In genomic region chr19:32814624-32815023, GRCh38 we compare ENCODE assay signal across 37 cellular contexts. TPM values are rescaled to one million over a fixed set of nuclear protein-coding genes. Genes with fewer than 3 reads are reported as not detected.
DNase-seq lines count a peak whose midpoint lies in the region; FAIRE-seq and TF ChIP-seq lines count a peak whose summit lies in the region.
"Had no signal": no experiment of that assay in that cellular context is flagged by ENCODE, and none has a peak within 500 bp of the region (broad histone marks: within the 10 kb centered on the region; RNA-seq: fewer than 3 reads in every experiment).

No MANE protein-coding gene starts in this region.

- H3K4me3 ChIP-seq in HEK293 (ENCODE audit: low read depth, low read length) (no peak overlapping the region), H1 (ENCODE audit: extremely low read depth in 1 of 4, insufficient read depth in 2 of 4, low read depth in 3 of 4, low read length in 4 of 4) (no peak overlapping the region), neuronal stem cell (ENCODE audit: low read length in 2 of 2) (no peak overlapping the region), transverse colon (no peak overlapping the region)
- H3K4me3 ChIP-seq: A549; BLaER1; BLaER1 treated with 17β-estradiol and CSF1 and Interleukin-3, amounts not matched to agents 10 nM and 100 nM had no signal

- TF ChIP-seq RAD21 in H1 (IDR thresholded peaks at IDR 0.05 in 1 of 2, conservative IDR thresholded peaks at IDR 0.05 in 1 of 2; ENCODE audit: low read depth in 2 of 2, low read length in 2 of 2): no peak

- no peaks in the 10 kb centered on the region for H3K23me2 ChIP-seq in H1 (ENCODE audit: low read depth, low read length)

- H4K8ac ChIP-seq in H1 (ENCODE audit: extremely low read depth, insufficient read depth, low read length): no peak overlapping the region
- H4K8ac ChIP-seq in neuronal stem cell (ENCODE audit: low read depth, low read length): no peak overlapping the region

- H3K4ac ChIP-seq in H1 (replicated peaks; ENCODE audit: insufficient read length, low read depth, low read length) (no peak overlapping the region), neuronal stem cell (ENCODE audit: low read length) (no peak overlapping the region)

- no peak overlapping the region for H4K5ac ChIP-seq in H1 (ENCODE audit: insufficient read length, low read depth, low read length)

- no peak overlapping the region for H3K18ac ChIP-seq in H1 (ENCODE audit: extremely low read depth, low read length)
- peak overlapping the region; percentile 67 for H3K18ac ChIP-seq in neuronal stem cell (ENCODE audit: low read length)

- no peaks in the 10 kb centered on the region for H3K79me2 ChIP-seq in H1 (ENCODE audit: control insufficient read depth in 1 of 2, insufficient read depth in 2 of 2, low read length in 2 of 2)

- H3K4me2 ChIP-seq in H1 (ENCODE audit: insufficient read depth in 1 of 2, low read depth in 2 of 2, low read length in 2 of 2) (no peak overlapping the region), neuronal stem cell (ENCODE audit: insufficient read depth, low read length, poor library complexity, severe bottlenecking) (no peak overlapping the region)
- H3K4me2 ChIP-seq: BLaER1; BLaER1 treated with 17β-estradiol and CSF1 and Interleukin-3, amounts not matched to agents 10 nM and 100 nM had no signal

- no peak for TF ChIP-seq POLR2A in H1 (IDR thresholded peaks at IDR 0.05; ENCODE audit: control extremely low read depth in 1 of 2, low read depth in 2 of 2, low read length in 2 of 2)
- no peak for TF ChIP-seq POLR2A in transverse colon (IDR thresholded peaks at IDR 0.05)

- H3K79me1 ChIP-seq in H1 (ENCODE audit: low read depth, low read length): no peaks in the 10 kb centered on the region
- H3K79me1 ChIP-seq in neuronal stem cell (ENCODE audit: low read depth, low read length): no peaks in the 10 kb centered on the region

- H4K20me1 ChIP-seq in H1 (replicated peaks in 1 of 2; ENCODE audit: control insufficient read depth in 1 of 2, insufficient read depth in 2 of 2, low read length in 2 of 2): no peaks in the 10 kb centered on the region
- H4K20me1 ChIP-seq: BLaER1; BLaER1 treated with 17β-estradiol and CSF1 and Interleukin-3, amounts not matched to agents 10 nM and 100 nM had no signal

- H3K23ac ChIP-seq in H1 (ENCODE audit: insufficient read length): no peak overlapping the region
- peak overlapping the region; percentile 13 for H3K23ac ChIP-seq in neuronal stem cell (ENCODE audit: low read depth, low read length, poor library complexity)

- H3K56ac ChIP-seq in H1 (replicated peaks; ENCODE audit: insufficient read length, low read depth, low read length): no peak overlapping the region

- H2AFZ ChIP-seq in H1 (ENCODE audit: low read length): no peak overlapping the region
- H2AFZ ChIP-seq in neuronal stem cell (ENCODE audit: low read length): peak overlapping the region; percentile 88

- WGBS in H1 (ENCODE audit: extremely low coverage in 1 of 2, insufficient coverage in 1 of 2, insufficient read length in 1 of 2, insufficient replicate concordance in 2 of 2, low coverage in 1 of 2, low lambda C conversion rate in 2 of 2, missing lambda C conversion rate in 1 of 2), 2 experiments: 91% methylated on average over 6 of the region's 6 CpGs; no CpG with 5 or more reads in 1 of the 2 experiments
- WGBS in neuronal stem cell (ENCODE audit: extremely low coverage in 2 of 2, insufficient read length in 2 of 2, insufficient replicate concordance in 1 of 2), 2 donors: 100% methylated on average over 1 of the region's 6 CpGs; no CpG with 5 or more reads in 1 of the 2 donors
- WGBS in transverse colon (ENCODE audit: low coverage in 1 of 2), 2 donors: 70 to 78% methylated on average over 4 to 6 of the region's 6 CpGs

- H2BK20ac ChIP-seq in H1 (ENCODE audit: low read length): no peak overlapping the region

- CTCF ChIA-PET in HEK293 (lab: Yijun Ruan, JAX) (no interaction called here), H1 (lab: Charles Lee; ENCODE audit: partially characterized antibody) (no interaction called here)

- peak overlapping the region; percentile 9 for H4K91ac ChIP-seq in H1 (replicated peaks; ENCODE audit: insufficient read length, low read length)
- H4K91ac ChIP-seq in neuronal stem cell (ENCODE audit: low read depth, low read length, poor library complexity): no peak overlapping the region

- no peak overlapping the region for H2AK5ac ChIP-seq in H1 (ENCODE audit: low read depth, low read length)
- no peak overlapping the region for H2AK5ac ChIP-seq in neuronal stem cell (ENCODE audit: low read depth, low read length)

- TF ChIP-seq EP300 in H1 (IDR thresholded peaks at IDR 0.05; ENCODE audit: borderline replicate concordance in 1 of 2, low read depth in 2 of 2, low read length in 2 of 2): no peak
- no peak for TF ChIP-seq EP300 in transverse colon (IDR thresholded peaks at IDR 0.05; ENCODE audit: low read depth)

- H2BK15ac ChIP-seq in H1 (ENCODE audit: low read length) (no peak overlapping the region; the same call in 1 of the 2 replicates), neuronal stem cell (ENCODE audit: low read length) (no peak overlapping the region)

- no peak overlapping the region for H3K14ac ChIP-seq in H1 (ENCODE audit: insufficient read length)
- H3K14ac ChIP-seq in neuronal stem cell (ENCODE audit: low read length): no peak overlapping the region

- no peaks in the 10 kb centered on the region; the same call in 1 of the 2 replicates for H3K9me3 ChIP-seq in HEK293 (ENCODE audit: control insufficient read depth, insufficient read depth, low read depth, low read length)
- no peaks in the 10 kb centered on the region for H3K9me3 ChIP-seq in H1 (ENCODE audit: insufficient read depth in 2 of 2, low read depth in 1 of 2, low read length in 1 of 2)
- no peaks in the 10 kb centered on the region for H3K9me3 ChIP-seq in neuronal stem cell (replicated peaks in 1 of 2; ENCODE audit: control insufficient read depth in 2 of 2, insufficient read depth in 1 of 2, low read depth in 1 of 2, low read length in 2 of 2)
- no peaks in the 10 kb centered on the region for H3K9me3 ChIP-seq in transverse colon
- H3K9me3 ChIP-seq: A549; BE2C; BLaER1; BLaER1 treated with 17β-estradiol and CSF1 and Interleukin-3, amounts not matched to agents 10 nM and 100 nM; Caco-2 had no signal

- H2BK5ac ChIP-seq in H1 (ENCODE audit: low read depth, low read length) (no peak overlapping the region), neuronal stem cell (ENCODE audit: low read length) (no peak overlapping the region)

- DNase-seq in H1 (ENCODE audit: low read depth in 1 of 2, low spot score in 2 of 2) (no peak), neuronal stem cell (ENCODE audit: low spot score) (no peak), transverse colon (no peak), NCI-H1092 treated with DMSO at 0.1 percent for 48 hours (lab: John Stamatoyannopoulos, UW) (no peak), NCI-H1048 (lab: John Stamatoyannopoulos, UW) (no peak)
- DNase-seq: 8988T; ACHN; AML-193; BE2C; Caco-2; Calu3; CD4-positive, alpha-beta memory T cell; CD4-positive, alpha-beta T cell; CD4-positive, CD25-positive, alpha-beta regulatory T cell; CD8-positive, alpha-beta memory T cell; CD8-positive, alpha-beta T cell; COR-L47; DMS 273 treated with DMSO at 0.1 percent for 48 hours; DMS153; DMS53; DMS79; DMS79 treated with DMSO at 0.1 percent for 48 hours; DND-41; EL had no signal

- no peak overlapping the region for H3K9ac ChIP-seq in H1 (replicated peaks in 1 of 4; ENCODE audit: extremely low read depth in 1 of 4, low read depth in 3 of 4, low read length in 3 of 4)
- no peak overlapping the region for H3K9ac ChIP-seq in neuronal stem cell (ENCODE audit: low read depth, low read length, poor library complexity)
- H3K9ac ChIP-seq: BLaER1; BLaER1 treated with 17β-estradiol and CSF1 and Interleukin-3, amounts not matched to agents 10 nM and 100 nM had no signal

- H2BK12ac ChIP-seq in H1 (ENCODE audit: low read depth, low read length) (no peak overlapping the region), neuronal stem cell (ENCODE audit: low read length) (no peak overlapping the region)

- POLR2A ChIA-PET in HEK293 (lab: Yijun Ruan, JAX) (no interaction called here), H1 (lab: Charles Lee; ENCODE audit: partially characterized antibody) (no interaction called here)

- H3K27me3 ChIP-seq in H1 (replicated peaks in 1 of 4; ENCODE audit: control insufficient read depth in 3 of 4, extremely low read depth in 1 of 4, insufficient read depth in 3 of 4, low read length in 3 of 4): peaks cover 0 to 4% (median 0%) of the 10 kb centered on the region in 4 experiments; a peak in 1 of 7 replicates
- H3K27me3 ChIP-seq in neuronal stem cell (ENCODE audit: control insufficient read depth in 3 of 3, insufficient read depth in 3 of 3, low read depth in 1 of 3, low read length in 3 of 3): peaks cover 0 to 10% (median 0%) of the 10 kb centered on the region in 3 experiments
- no peaks in the 10 kb centered on the region for H3K27me3 ChIP-seq in transverse colon
- H3K27me3 ChIP-seq: BE2C, BLaER1 had no signal

- in situ Hi-C loops in transverse colon (cut with MboI; ENCODE audit: low pct_ligation_motif_present in 1 of 4, low pct_unique_long_range_greater_than_20kb in 1 of 4, low sequenced_read_pairs in 3 of 4): no loop called here

- H3K27ac ChIP-seq in HEK293 (ENCODE audit: extremely low read depth, low read depth, low read length) (no peak overlapping the region), H1 (ENCODE audit: low read depth, low read length) (no peak overlapping the region; the same call in 1 of the 2 replicates), neuronal stem cell (replicated peaks; ENCODE audit: low read length) (no peak overlapping the region), transverse colon (no peak overlapping the region)
- H3K27ac ChIP-seq: 22Rv1; A549; BLaER1; BLaER1 treated with 17β-estradiol and CSF1 and Interleukin-3, amounts not matched to agents 10 nM and 100 nM; C4-2B had no signal

- intact Hi-C loops in transverse colon (cut with DNase I; ENCODE audit: low total_unique reads): no loop called here

- no peak for TF ChIP-seq CTCF in HEK293 (tag by site-specific recombination; IDR thresholded peaks at IDR 0.05)
- TF ChIP-seq CTCF in H1 (IDR thresholded peaks at IDR 0.05; ENCODE audit: control extremely low read depth in 1 of 3, insufficient read depth in 1 of 3, low read depth in 1 of 3, low read length in 3 of 3): no peak
- no peak for TF ChIP-seq CTCF in transverse colon (IDR thresholded peaks at IDR 0.05)

- peak overlapping the region; percentile 57 for H2BK120ac ChIP-seq in H1 (replicated peaks; ENCODE audit: low read depth, low read length)
- H2BK120ac ChIP-seq in neuronal stem cell (ENCODE audit: low read depth, low read length): no peak overlapping the region

- peaks cover 1% of the 10 kb centered on the region for H3K4me1 ChIP-seq in HEK293 (ENCODE audit: control insufficient read depth, insufficient read depth, low read length)
- peaks cover 0 to 16% (median 7%) of the 10 kb centered on the region in 4 experiments; a peak in 5 of 7 replicates for H3K4me1 ChIP-seq in H1 (replicated peaks in 1 of 4; ENCODE audit: control insufficient read depth in 3 of 4, insufficient read depth in 4 of 4, low read length in 3 of 4)
- peaks cover 5% of the 10 kb centered on the region in 2 donors for H3K4me1 ChIP-seq in neuronal stem cell (ENCODE audit: control insufficient read depth in 2 of 2, insufficient read depth in 1 of 2, low read depth in 1 of 2, low read length in 2 of 2)
- peaks cover 0 to 21% (median 0%) of the 10 kb centered on the region in 4 donors for H3K4me1 ChIP-seq in transverse colon
- H3K4me1 ChIP-seq: A549, BE2C had no signal

- FAIRE-seq in H1 (lab: Jason Lieb, UNC): no peak
- FAIRE-seq: A204.1, D721Med had no signal

- H3K36me3 ChIP-seq in HEK293 (ENCODE audit: control insufficient read depth in 2 of 2, insufficient read depth in 1 of 2, low read length in 2 of 2) (no peaks in the 10 kb centered on the region), H1 (ENCODE audit: control insufficient read depth in 2 of 4, insufficient read depth in 4 of 4, low read length in 3 of 4) (no peaks in the 10 kb centered on the region), neuronal stem cell (replicated peaks in 1 of 2; ENCODE audit: control insufficient read depth in 2 of 2, insufficient read depth in 2 of 2, low read length in 2 of 2) (no peaks in the 10 kb centered on the region), transverse colon (no peaks in the 10 kb centered on the region)
- H3K36me3 ChIP-seq: BE2C; BLaER1; BLaER1 treated with 17β-estradiol and CSF1 and Interleukin-3, amounts not matched to agents 10 nM and 100 nM had no signal

RNA-seq across cellular contexts. Expression of gene SLC7A9, which starts 54.9 kb away (rescaled TPM):
- total RNA-seq in H1 (2021; fragmentation: NEBNext Ultra II Directional; extraction: Animal tissue kit (Norgen Biotek cat#: 25700)): not detected in 2 replicates
- 0.08 and 0.15 TPM in 2 replicates for polyA plus RNA-seq in H1 (2011; rRNA removed)
- polyA plus RNA-seq in H1 (2011; cell fraction: cytosol; rRNA removed): 0.06 TPM
- polyA plus RNA-seq in H1 (2011; cell fraction: nucleus; rRNA removed): 0.47 TPM
- 0.09 TPM in 1 of 4 replicates, not detected in the others for polyA plus RNA-seq in H1 (2012, experiment 1 of 2)
- not detected for polyA plus RNA-seq in H1 (2012, experiment 2 of 2)
- polyA plus RNA-seq in H1 (2013, experiment 1 of 2): 0.04 TPM
- 0.06 TPM for polyA plus RNA-seq in H1 (2013, experiment 2 of 2)
- polyA minus RNA-seq in H1 (2011; rRNA and poly(A)+ RNA removed): not detected in 2 replicates
- polyA minus RNA-seq in H1 (2011; cell fraction: cytosol; rRNA and poly(A)+ RNA removed): not detected
- not detected for polyA minus RNA-seq in H1 (2011; cell fraction: nucleus; rRNA and poly(A)+ RNA removed)
- 0.20 TPM for polyA plus RNA-seq in neuronal stem cell (2013, experiment 1 of 2)
- 0.24 TPM for polyA plus RNA-seq in neuronal stem cell (2013, experiment 2 of 2)
- 10 to 100 TPM in 1 of 4 donors, 1 to 10 TPM in 1, not detected in 2; 2.5 to 11.2 TPM for total RNA-seq in transverse colon
- total RNA-seq: A172; CD8-positive, alpha-beta T cell; Daoy had no signal
- polyA plus RNA-seq: AG04450; BJ; CD14-positive monocyte; CD4-positive, alpha-beta memory T cell; CD4-positive, CD25-positive, alpha-beta regulatory T cell; CD8-positive, alpha-beta memory T cell had no signal
